Comparison of ENCODE assay signal across 16 cellular contexts in the genomic region with DNA sequence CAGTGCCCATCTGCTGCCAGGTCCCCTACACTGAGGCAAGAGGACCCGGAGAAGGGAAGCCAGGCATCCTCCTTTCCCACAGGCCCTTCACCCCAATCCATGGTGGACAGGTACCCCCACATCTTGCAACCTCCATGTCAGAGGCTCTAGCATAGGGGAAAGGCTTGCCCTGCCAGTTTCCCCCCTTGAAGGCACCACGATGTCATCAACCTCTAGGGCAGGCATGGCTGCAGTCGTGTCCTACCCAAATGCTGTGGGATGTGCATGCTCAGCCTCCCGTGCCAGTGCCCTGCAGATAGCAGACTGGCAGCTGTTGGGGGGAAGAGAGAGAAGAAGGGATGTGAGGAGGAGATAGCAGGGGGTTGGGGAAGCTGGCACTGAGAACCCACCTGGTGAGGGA.
DNase-seq lines count a peak whose midpoint lies in the region; ATAC-seq and TF ChIP-seq lines count a peak whose summit lies in the region.
"Had no signal": no experiment of that assay in that cellular context is flagged by ENCODE, and none has a peak within 500 bp of the region (broad histone marks: within the 10 kb centered on the region; RNA-seq: fewer than 3 reads in every experiment).

No MANE protein-coding gene starts in this region.

- peak overlapping the region; percentile 76 for H4K8ac ChIP-seq in mesenchymal stem cell (ENCODE audit: low read length)

- H3K4me3 Mint-ChIP-seq in WTC11, result no peak overlapping the region
- H3K4me3 Mint-ChIP-seq in type B pancreatic cell, result peak overlapping the region; percentile 82
- H3K4me3 Mint-ChIP-seq: CD8-positive, alpha-beta T cell had no signal

- H3K4me2 ChIP-seq in SK-N-SH, result no peak overlapping the region
- H3K4me2 ChIP-seq in mesenchymal stem cell (ENCODE audit: low read length, poor library complexity, severe bottlenecking), result no peak overlapping the region

- H2BK120ac ChIP-seq in mesenchymal stem cell (ENCODE audit: low read depth, low read length), result peak overlapping the region; percentile 8

- H3K79me2 ChIP-seq in SK-N-SH (ENCODE audit: insufficient read depth), result no peaks in the 10 kb centered on the region

- H3K27ac Mint-ChIP-seq in WTC11, result no peak overlapping the region
- H3K27ac Mint-ChIP-seq in type B pancreatic cell, result no peak overlapping the region
- H3K27ac Mint-ChIP-seq: CD8-positive, alpha-beta T cell had no signal

- H3K18ac ChIP-seq in mesenchymal stem cell (ENCODE audit: low read depth in 1 of 2, low read length in 2 of 2), result peak overlapping the region; percentile 18 to 76

- POLR2A ChIA-PET in SK-N-SH (lab: Yijun Ruan, JAX) (no interaction called here), WTC11 (lab: Charles Lee) (no interaction called here)

- H2BK12ac ChIP-seq in mesenchymal stem cell (ENCODE audit: low read length in 2 of 2), result peak overlapping the region; percentile 34 to 61

- H3K27me3 ChIP-seq in SK-N-SH (ENCODE audit: insufficient read depth) (peaks cover 8% of the 10 kb centered on the region; the same call in 1 of the 2 replicates), mesenchymal stem cell (ENCODE audit: control insufficient read depth in 1 of 2, insufficient read depth in 1 of 2, low read length in 2 of 2) (peaks cover 5 to 67% of the 10 kb centered on the region in 2 experiments)

- H3K36me3 ChIP-seq in SK-N-SH (replicated peaks in 1 of 2; ENCODE audit: control insufficient read depth in 1 of 2, insufficient read depth in 2 of 2, low read length in 1 of 2) (no peaks in the 10 kb centered on the region), mesenchymal stem cell (ENCODE audit: control insufficient read depth in 1 of 2, insufficient read depth in 2 of 2, low read depth in 1 of 2, low read length in 2 of 2) (no peaks in the 10 kb centered on the region)
- H3K36me3 ChIP-seq: HAP-1 had no signal

- H3K9ac ChIP-seq in SK-N-SH (no peak overlapping the region), mesenchymal stem cell (ENCODE audit: low read length) (no peak overlapping the region)

- no peak for TF ChIP-seq RAD21 in SK-N-SH (IDR thresholded peaks at IDR 0.05; ENCODE audit: low read length)

- no peak for TF ChIP-seq EP300 in SK-N-SH (IDR thresholded peaks at IDR 0.05; ENCODE audit: borderline replicate concordance in 1 of 2, low read depth in 1 of 2, low read length in 1 of 2)

- TF ChIP-seq CTCF in SK-N-SH (IDR thresholded peaks at IDR 0.05) (no peak), WTC11 (IDR thresholded peaks at IDR 0.05) (no peak), type B pancreatic cell (conservative IDR thresholded peaks at IDR 0.05) (no peak)

- H3K9me3 Mint-ChIP-seq in WTC11 (no peaks in the 10 kb centered on the region), type B pancreatic cell (no peaks in the 10 kb centered on the region)
- H3K9me3 Mint-ChIP-seq: CD8-positive, alpha-beta T cell had no signal

- H3K9me2 ChIP-seq in SK-N-SH, result no peaks in the 10 kb centered on the region

- peaks cover 0 to 36% of the 10 kb centered on the region in 2 experiments; a peak in 2 of 4 replicates for H3K4me1 ChIP-seq in SK-N-SH (ENCODE audit: control insufficient read depth in 1 of 2, insufficient read depth in 2 of 2, low read depth in 1 of 2, low read length in 1 of 2)
- peaks cover 16% of the 10 kb centered on the region for H3K4me1 ChIP-seq in mesenchymal stem cell (ENCODE audit: control insufficient read depth, insufficient read depth, low read depth, low read length)

- H2BK15ac ChIP-seq in mesenchymal stem cell (ENCODE audit: low read depth, poor library complexity, severe bottlenecking), result peak overlapping the region; percentile 52

- no peaks in the 10 kb centered on the region for H3K36me3 Mint-ChIP-seq in WTC11
- H3K36me3 Mint-ChIP-seq in type B pancreatic cell, result no peaks in the 10 kb centered on the region
- H3K36me3 Mint-ChIP-seq: CD8-positive, alpha-beta T cell had no signal

- H3K14ac ChIP-seq in mesenchymal stem cell (ENCODE audit: low read length in 2 of 2), result peak overlapping the region in 1 of 2 experiments; percentile 81

- WGBS in SK-N-SH (ENCODE audit: low lambda C conversion rate), result 37% methylated on average over 2 of the region's 4 CpGs
- WGBS in mesenchymal stem cell, result 89% methylated on average over 4 of the region's 4 CpGs

- no peak overlapping the region for H2AK5ac ChIP-seq in mesenchymal stem cell (ENCODE audit: low read length, severe bottlenecking)

- no peak overlapping the region for H2BK5ac ChIP-seq in mesenchymal stem cell (ENCODE audit: low read depth, low read length, poor library complexity, severe bottlenecking)

- H3K27ac ChIP-seq in SK-N-SH (ENCODE audit: low read depth in 2 of 2, low read length in 1 of 2), result no peak overlapping the region
- no peak overlapping the region for H3K27ac ChIP-seq in mesenchymal stem cell (ENCODE audit: low read length, poor library complexity, severe bottlenecking)

- no peaks in the 10 kb centered on the region for H3K79me1 ChIP-seq in mesenchymal stem cell (replicated peaks; ENCODE audit: low read length, poor library complexity, severe bottlenecking)

- no peak overlapping the region for H3K23ac ChIP-seq in mesenchymal stem cell (ENCODE audit: low read length in 2 of 2)

- peak overlapping the region; percentile 19 to 58 for H3K4ac ChIP-seq in mesenchymal stem cell (ENCODE audit: low read depth in 1 of 2, low read length in 2 of 2)

- H3K4me3 ChIP-seq in SK-N-SH (ENCODE audit: low read depth in 2 of 2, low read length in 1 of 2), result no peak overlapping the region
- H3K4me3 ChIP-seq in mesenchymal stem cell (ENCODE audit: insufficient read depth in 1 of 2, low read depth in 1 of 2, low read length in 2 of 2), result no peak overlapping the region
- H3K4me3 ChIP-seq: HAP-1 had no signal

- H3K27me3 Mint-ChIP-seq in WTC11 (ENCODE audit: low read depth) (peaks cover 25% of the 10 kb centered on the region), type B pancreatic cell (no peaks in the 10 kb centered on the region)

- no peaks in the 10 kb centered on the region for H4K20me1 ChIP-seq in SK-N-SH (ENCODE audit: insufficient read depth)

- H3K9me3 ChIP-seq in SK-N-SH (no peaks in the 10 kb centered on the region), mesenchymal stem cell (ENCODE audit: control insufficient read depth, low read length) (no peaks in the 10 kb centered on the region)
- H3K9me3 ChIP-seq: HAP-1 had no signal

- CTCF ChIA-PET in SK-N-SH (lab: Yijun Ruan, JAX) (interaction anchor here (1.0 to 1.5 kb wide), 3 partner anchors 40 to 949 kb away, joined by 3 to 6 read pairs (median 3); no protein-coding TSS in a partner anchor), WTC11 (lab: Charles Lee) (interaction anchor here (1.3 to 1.8 kb wide), 2 partner anchors 26 to 323 kb away, joined by 4 to 8 read pairs; no protein-coding TSS in a partner anchor)

- H4K91ac ChIP-seq in mesenchymal stem cell (ENCODE audit: low read length), result peak overlapping the region; percentile 92

- DNase-seq in SK-N-SH (peak; percentile 48), WTC11 (ENCODE audit: low spot score) (no peak), mesenchymal stem cell (no peak), type B pancreatic cell (ENCODE audit: extremely low spot score, unreplicated experiment) (no peak), CD1c-positive myeloid dendritic cell (ENCODE audit: extremely low spot score) (no peak), RKO (ENCODE audit: low spot score) (no peak)
- DNase-seq in activated CD4-positive, alpha-beta T cell treated with anti-CD3 and anti-CD28 coated beads, Interleukin-2, amount 50 U/mL, for 1 hour, result no peak
- DNase-seq: CD8-positive, alpha-beta T cell; DMS79; KBM-7; NCI-H1105; NCI-H2081; RPMI8226; SHP77 treated with DMSO at 0.1 percent for 48 hours had no signal

- H3K4me1 Mint-ChIP-seq in WTC11, result peaks cover 37% of the 10 kb centered on the region
- peaks cover 50% of the 10 kb centered on the region for H3K4me1 Mint-ChIP-seq in type B pancreatic cell (ENCODE audit: unreplicated experiment)

- ATAC-seq in SK-N-SH treated with all-trans-retinoic acid at 6 μM for 48 hours (no peak), WTC11 (no peak)
- ATAC-seq: CD8-positive, alpha-beta T cell had no signal

- H3F3A ChIP-seq in SK-N-SH (replicated peaks; ENCODE audit: insufficient read depth), result no peaks in the 10 kb centered on the region

- H2AFZ ChIP-seq in SK-N-SH (ENCODE audit: low read depth) (no peak overlapping the region), mesenchymal stem cell (ENCODE audit: low read depth, low read length) (no peak overlapping the region)

TF ChIP-seq in SK-N-SH, 30 proteins besides CTCF, POLR2A, EP300 and RAD21:
- TF ChIP-seq ELF1 (IDR thresholded peaks at IDR 0.05), result no peak
- TF ChIP-seq MEF2A (IDR thresholded peaks at IDR 0.05; ENCODE audit: borderline replicate concordance, low read depth), result no peak
- peak; percentile 64 for TF ChIP-seq GATA2 (CRISPR knock-in tag; IDR thresholded peaks at IDR 0.05)

TF ChIP-seq in SK-N-SH treated with all-trans-retinoic acid at 6 μM for 48 hours, 23 proteins besides CTCF, POLR2A, EP300 and RAD21 (continues in another document):
- no peak for TF ChIP-seq TCF4 (CRISPR knock-in tag; IDR thresholded peaks at IDR 0.05; ENCODE audit: borderline replicate concordance)
- TF ChIP-seq ISL1 (CRISPR knock-in tag; IDR thresholded peaks at IDR 0.05), result no peak

TF ChIP-seq in WTC11, 78 proteins besides CTCF, POLR2A, EP300 and RAD21:
- 0 out of 2 replicates have a peak, but pooled peaks have one; percentile 32 for TF ChIP-seq TEAD1 (CRISPR knock-in tag; IDR thresholded peaks at IDR 0.05)
- no peak for TF ChIP-seq NR2C2 (CRISPR knock-in tag; IDR thresholded peaks at IDR 0.05)
